Comparison of ENCODE assay signal across 25 cellular contexts in genomic region chr15:101625169-101625568, GRCh38. TPM values are rescaled to one million over a fixed set of nuclear protein-coding genes. Genes with fewer than 3 reads are reported as not detected.
DNase-seq lines count a peak whose midpoint lies in the region; ATAC-seq, FAIRE-seq and TF ChIP-seq lines count a peak whose summit lies in the region.
"Had no signal": no experiment of that assay in that cellular context is flagged by ENCODE, and none has a peak within 500 bp of the region (broad histone marks: within the 10 kb centered on the region; RNA-seq: fewer than 3 reads in every experiment).

No MANE protein-coding gene starts in this region.

- H3K9me1 ChIP-seq in endothelial cell of umbilical vein (replicated peaks; ENCODE audit: control insufficient read depth, extremely low read depth, insufficient read depth, low read length) = no peaks in the 10 kb centered on the region

- H3K9me3 Mint-ChIP-seq in CD4-positive, CD25-positive, alpha-beta regulatory T cell = peaks cover 0 to 3% (median 0%) of the 10 kb centered on the region in 7 donors

- H3K4me2 ChIP-seq in endothelial cell of umbilical vein (ENCODE audit: insufficient read depth, low read length) = no peak overlapping the region
- H3K4me2 ChIP-seq: KMS-11 had no signal

- no TSS peak for BruUV-seq in endothelial cell of umbilical vein (replicated peaks; lab: Mats Ljungman, UMichigan)

- H2AFZ ChIP-seq in endothelial cell of umbilical vein (ENCODE audit: low read depth, low read length) = no peak overlapping the region

- H3K4me1 ChIP-seq in CD4-positive, CD25-positive, alpha-beta regulatory T cell (ENCODE audit: control insufficient read depth, insufficient read depth, low read length, poor library complexity, severe bottlenecking) = no peaks in the 10 kb centered on the region
- no peaks in the 10 kb centered on the region for H3K4me1 ChIP-seq in endothelial cell of umbilical vein (ENCODE audit: control insufficient read depth, extremely low read depth, insufficient read depth, low read length)

- H3K36me3 ChIP-seq in CD4-positive, CD25-positive, alpha-beta regulatory T cell (ENCODE audit: control insufficient read depth, insufficient read depth, low read length) = peaks cover 30% of the 10 kb centered on the region
- no peaks in the 10 kb centered on the region for H3K36me3 ChIP-seq in endothelial cell of umbilical vein (ENCODE audit: control insufficient read depth in 2 of 2, extremely low read depth in 1 of 2, insufficient read depth in 2 of 2, low read length in 2 of 2)
- H3K36me3 ChIP-seq: ovary had no signal

- TF ChIP-seq CTCF in endothelial cell of umbilical vein (IDR thresholded peaks at IDR 0.05; ENCODE audit: extremely low read depth in 1 of 2, insufficient read depth in 1 of 2, low read depth in 1 of 2, low read length in 2 of 2) = no peak

- no peaks in the 10 kb centered on the region for H3K79me2 ChIP-seq in endothelial cell of umbilical vein (ENCODE audit: control insufficient read depth, insufficient read depth, low read length)

- peaks cover 39% of the 10 kb centered on the region for H3K36me3 Mint-ChIP-seq in CD4-positive, CD25-positive, alpha-beta regulatory T cell

- H3K4me1 Mint-ChIP-seq in CD4-positive, CD25-positive, alpha-beta regulatory T cell = peaks cover 12 to 31% (median 21%) of the 10 kb centered on the region in 4 donors

- no peaks in the 10 kb centered on the region for H4K20me1 ChIP-seq in endothelial cell of umbilical vein (replicated peaks; ENCODE audit: control insufficient read depth, extremely low read depth, insufficient read depth, low read length)

- CTCF ChIA-PET in endothelial cell of umbilical vein (lab: Charles Lee) = interaction anchor here (1.2 kb wide), 1 partner anchor 10 kb away, joined by 3 read pairs; no protein-coding TSS in a partner anchor

- no peak for ATAC-seq in CD4-positive, CD25-positive, alpha-beta regulatory T cell (ENCODE audit: low read depth in 2 of 2)
- no peak for ATAC-seq in HG02798 (IDR thresholded peaks at IDR 0.05; ENCODE audit: poor library complexity, unreplicated experiment)
- ATAC-seq: activated CD8-positive, alpha-beta T cell treated with anti-CD3 and anti-CD28 coated beads for 36 hours; mucosa of descending colon; T-helper 17 cell had no signal

- H3K27me3 ChIP-seq in CD4-positive, CD25-positive, alpha-beta regulatory T cell (ENCODE audit: control insufficient read depth, insufficient read depth, low read length) = no peaks in the 10 kb centered on the region
- H3K27me3 ChIP-seq in endothelial cell of umbilical vein (ENCODE audit: control insufficient read depth in 2 of 2, insufficient read depth in 2 of 2, low read length in 2 of 2) = no peaks in the 10 kb centered on the region
- H3K27me3 ChIP-seq: ovary had no signal

- TF ChIP-seq POLR2A in endothelial cell of umbilical vein (IDR thresholded peaks at IDR 0.05; ENCODE audit: low read depth, low read length) = no peak
- TF ChIP-seq POLR2A in GM12892 (IDR thresholded peaks at IDR 0.05; ENCODE audit: low read depth, low read length) = no peak

- no peak for FAIRE-seq in endothelial cell of umbilical vein (lab: Jason Lieb, UNC)
- no peak for FAIRE-seq in GM12892 (lab: Jason Lieb, UNC)
- FAIRE-seq: keratinocyte had no signal

- intact Hi-C loops in endothelial cell of umbilical vein (cut with micrococcal nuclease) = no loop called here

- H3K27ac ChIP-seq in CD4-positive, CD25-positive, alpha-beta regulatory T cell (ENCODE audit: insufficient read depth, low read length, poor library complexity, severe bottlenecking) = no peak overlapping the region
- H3K27ac ChIP-seq in endothelial cell of umbilical vein (ENCODE audit: insufficient read depth, low read depth, low read length) = no peak overlapping the region
- H3K27ac ChIP-seq: KMS-11, ovary had no signal

- no peak overlapping the region for H3K4me3 ChIP-seq in CD4-positive, CD25-positive, alpha-beta regulatory T cell (ENCODE audit: low read depth, low read length)
- no peak overlapping the region for H3K4me3 ChIP-seq in endothelial cell of umbilical vein (replicated peaks in 1 of 3; ENCODE audit: insufficient read depth in 1 of 3, low read depth in 1 of 3, low read length in 3 of 3)
- H3K4me3 ChIP-seq: lung, mucosa of descending colon, ovary had no signal

- H3K27me3 Mint-ChIP-seq in CD4-positive, CD25-positive, alpha-beta regulatory T cell = no peaks in the 10 kb centered on the region
- H3K27me3 Mint-ChIP-seq: activated CD8-positive, alpha-beta T cell treated with anti-CD3 and anti-CD28 coated beads for 36 hours; T-helper 17 cell had no signal

- DNase-seq in AML-193 (lab: John Stamatoyannopoulos, UW) (peak; percentile 38 to 63), NOMO-1 (lab: John Stamatoyannopoulos, UW; ENCODE audit: unreplicated experiment in 2 of 2) (peak; percentile 43 to 51), endothelial cell of umbilical vein (ENCODE audit: low read depth, low spot score) (no peak), OCI-M2 (lab: John Stamatoyannopoulos, UW; ENCODE audit: unreplicated experiment) (no peak), mucosa of gallbladder (ENCODE audit: low spot score) (no peak), GM12892 (ENCODE audit: insufficient read length) (no peak)
- DNase-seq in CD4-positive, CD25-positive, alpha-beta regulatory T cell = no peak
- DNase-seq: ACHN; activated CD8-positive, alpha-beta T cell treated with anti-CD3 and anti-CD28 coated beads for 36 hours; activated effector memory CD4-positive, alpha-beta T cell treated with anti-CD3 and anti-CD28 coated beads, Interleukin-2, amount 50 U/mL, for 16 hours; activated T-cell treated with anti-CD3 and anti-CD28 coated beads for 4 hours; cerebellar nuclear complex; DMS79; HCEC 1CT; mucosa of descending colon; NCI-H1694; NCI-H510A treated with DMSO at 0.1 percent for 48 hours; nephron progenitor cell; ovary; T-helper 17 cell; trophoblast cell had no signal

- H3K9me3 ChIP-seq in CD4-positive, CD25-positive, alpha-beta regulatory T cell (ENCODE audit: control insufficient read depth in 2 of 2, low read length in 2 of 2) = no peaks in the 10 kb centered on the region
- H3K9me3 ChIP-seq in endothelial cell of umbilical vein (replicated peaks; ENCODE audit: control insufficient read depth, insufficient read depth, low read length) = no peaks in the 10 kb centered on the region
- H3K9me3 ChIP-seq: mucosa of descending colon, ovary had no signal

- peak overlapping the region in 2 of 3 donors; percentile 3 to 48 for H3K27ac Mint-ChIP-seq in CD4-positive, CD25-positive, alpha-beta regulatory T cell
- H3K27ac Mint-ChIP-seq: activated CD8-positive, alpha-beta T cell treated with anti-CD3 and anti-CD28 coated beads for 36 hours; nephron progenitor cell; T-helper 17 cell had no signal

- POLR2A ChIA-PET in endothelial cell of umbilical vein (lab: Charles Lee) = no interaction called here

- H3K4me3 Mint-ChIP-seq in CD4-positive, CD25-positive, alpha-beta regulatory T cell = no peak overlapping the region
- H3K4me3 Mint-ChIP-seq: activated CD8-positive, alpha-beta T cell treated with anti-CD3 and anti-CD28 coated beads for 36 hours; nephron progenitor cell; T-helper 17 cell had no signal

- H3K9ac ChIP-seq in endothelial cell of umbilical vein (replicated peaks; ENCODE audit: extremely low read depth, insufficient read depth, low read length) = no peak overlapping the region
- H3K9ac ChIP-seq: KMS-11 had no signal

- dilution Hi-C loops in endothelial cell of umbilical vein (cut with MboI; ENCODE audit: extremely low pct_ligation_motif_present, low sequenced_read_pairs) = no loop called here

TF ChIP-seq in endothelial cell of umbilical vein, 7 proteins besides CTCF, POLR2A, EP300 and RAD21:
- TF ChIP-seq JUN (IDR thresholded peaks at IDR 0.05; ENCODE audit: borderline replicate concordance, insufficient read depth, insufficient read length, low read depth) = no peak
- peak; percentile 11 for TF ChIP-seq FOS (IDR thresholded peaks at IDR 0.05; ENCODE audit: borderline replicate concordance, insufficient read depth, low read length)

RNA-seq across cellular contexts. Expression of gene TM2D3, which starts 27.0 kb away (rescaled TPM):
- 85.4 TPM for total RNA-seq in CD4-positive, CD25-positive, alpha-beta regulatory T cell
- polyA plus RNA-seq in CD4-positive, CD25-positive, alpha-beta regulatory T cell = 10 to 100 TPM; 30.9 to 49.5 (median 39.4) TPM
- 34.3 and 36.7 TPM in 2 replicates for total RNA-seq in endothelial cell of umbilical vein
- 41.4 and 51.5 TPM in 2 replicates for polyA plus RNA-seq in endothelial cell of umbilical vein
- 31.8 and 35.9 TPM in 2 replicates for polyA plus RNA-seq in endothelial cell of umbilical vein (2011; cell fraction: cytosol; rRNA removed)
- 56.2 and 58.6 TPM in 2 replicates for polyA plus RNA-seq in endothelial cell of umbilical vein (2011; cell fraction: nucleus; rRNA removed)
- 38.5 and 41.4 TPM in 2 replicates for polyA plus RNA-seq in endothelial cell of umbilical vein (2012)
- polyA minus RNA-seq in endothelial cell of umbilical vein = 73.8 and 79.8 TPM in 2 replicates
- 24.7 TPM for polyA minus RNA-seq in endothelial cell of umbilical vein (2011; cell fraction: cytosol; rRNA and poly(A)+ RNA removed)
- 99.7 and 106 TPM in 2 replicates for polyA minus RNA-seq in endothelial cell of umbilical vein (2011; cell fraction: nucleus; rRNA and poly(A)+ RNA removed)
- total RNA-seq in mucosa of gallbladder = 59.1 TPM
- polyA plus RNA-seq in GM12892 (2012; ENCODE audit: missing spikeins) = 53.9 TPM

Comparison
In these comparisons a context has a peak if more than half of its experiments do, and no peak if none do; other contexts are left out.
1. DNase-seq: peak in AML-193 (2 of 2) and NOMO-1 (2 of 2); none in CD4-positive, CD25-positive, alpha-beta regulatory T cell (0 of 3), endothelial cell of umbilical vein (single experiment), OCI-M2 (single experiment), mucosa of gallbladder (single experiment) and GM12892 (single experiment).